15 cellular contexts compared by ENCODE assay signal in genomic region chr18:36600548-36600947, GRCh38.
DNase-seq lines count a peak whose midpoint lies in the region; ATAC-seq, FAIRE-seq and TF ChIP-seq lines count a peak whose summit lies in the region.
"Had no signal": no experiment of that assay in that cellular context is flagged by ENCODE, and none has a peak within 500 bp of the region (broad histone marks: within the 10 kb centered on the region; RNA-seq: fewer than 3 reads in every experiment).

No MANE protein-coding gene starts in this region.

- no peaks in the 10 kb centered on the region for H3K27me3 ChIP-seq in WERI-Rb-1 (ENCODE audit: insufficient read depth, low read depth, severe bottlenecking)
- no peaks in the 10 kb centered on the region for H3K27me3 ChIP-seq in tibial artery
- H3K27me3 ChIP-seq: BE2C had no signal

- peak; percentile 91 for FAIRE-seq in D721Med (lab: Jason Lieb, UNC)
- FAIRE-seq: A549, GM19239, H1 had no signal

- no peak for TF ChIP-seq CTCF in D721Med (IDR thresholded peaks at IDR 0.05; ENCODE audit: insufficient read depth, missing control alignments)
- TF ChIP-seq CTCF in WERI-Rb-1 (IDR thresholded peaks at IDR 0.05; ENCODE audit: low read depth, low read length), result no peak
- no peak for TF ChIP-seq CTCF in tibial artery (IDR thresholded peaks at IDR 0.05)

- H3K9me3 ChIP-seq in WERI-Rb-1 (ENCODE audit: severe bottlenecking) (no peaks in the 10 kb centered on the region), tibial artery (no peaks in the 10 kb centered on the region)
- H3K9me3 ChIP-seq: A549, BE2C, Caco-2, HAP-1 had no signal

- H3K36me3 ChIP-seq in WERI-Rb-1 (no peaks in the 10 kb centered on the region), tibial artery (peaks cover 0 to 11% (median 11%) of the 10 kb centered on the region in 3 donors)
- H3K36me3 ChIP-seq: BE2C had no signal

- intact Hi-C loops in tibial artery (cut with DNase I; ENCODE audit: low total_unique reads), result no loop called here

- no peak for DNase-seq in D721Med (ENCODE audit: insufficient read length, low spot score)
- DNase-seq in WERI-Rb-1, result no peak
- peak; percentile 10 for DNase-seq in mucosa of gallbladder (ENCODE audit: low spot score)
- no peak for DNase-seq in tibial artery
- DNase-seq: BE2C; Caco-2; CD8-positive, alpha-beta memory T cell; DMS 273 treated with DMSO at 0.1 percent for 48 hours had no signal

- ATAC-seq in GM18520 (IDR thresholded peaks at IDR 0.05; ENCODE audit: unreplicated experiment) (no peak), HG02623 (IDR thresholded peaks at IDR 0.05; ENCODE audit: unreplicated experiment) (no peak), GM18858 (IDR thresholded peaks at IDR 0.05; ENCODE audit: unreplicated experiment) (no peak)
- ATAC-seq: A549 had no signal

- H3K4me3 ChIP-seq in WERI-Rb-1 (ENCODE audit: low read depth, low read length) (no peak overlapping the region), tibial artery (no peak overlapping the region)
- H3K4me3 ChIP-seq: A549, HAP-1 had no signal

- peaks cover 0 to 6% (median 0%) of the 10 kb centered on the region in 4 donors for H3K4me1 ChIP-seq in tibial artery
- H3K4me1 ChIP-seq: A549, BE2C, Caco-2 had no signal

- peak overlapping the region; percentile 56 for H3K27ac ChIP-seq in WERI-Rb-1
- peak overlapping the region; percentile 0 to 5 for H3K27ac ChIP-seq in tibial artery
- H3K27ac ChIP-seq: A549 had no signal
